ENCODE assay signal across 8 cellular contexts in genomic region chr20:4720121-4720976, GRCh38. TPM values are rescaled to one million over a fixed set of nuclear protein-coding genes. Genes with fewer than 3 reads are reported as not detected.
DNase-seq lines count a peak whose midpoint lies in the region; ATAC-seq and TF ChIP-seq lines count a peak whose summit lies in the region.

No MANE protein-coding gene starts in this region.

- H3K4me1 ChIP-seq in KMS-11 (ENCODE audit: low read depth, poor library complexity, severe bottlenecking) (peaks cover 7% of the 10 kb centered on the region), ovary (ENCODE audit: insufficient read depth) (peaks cover 2% of the 10 kb centered on the region), thyroid gland (peaks cover 0 to 4% of the 10 kb centered on the region in 2 donors)

- no peaks in the 10 kb centered on the region for H3K79me2 ChIP-seq in KMS-11 (ENCODE audit: insufficient read depth, low read depth)

- peak; percentile 61 for TF ChIP-seq CTCF in KMS-11 (conservative IDR thresholded peaks at IDR 0.05; ENCODE audit: low read depth, low read length)
- TF ChIP-seq CTCF in ovary (IDR thresholded peaks at IDR 0.05), result peak; percentile 74 to 77 (median 75)
- TF ChIP-seq CTCF in thyroid gland (IDR thresholded peaks at IDR 0.05), result peak; percentile 44 to 91 (median 67)

- no peaks in the 10 kb centered on the region for H4K20me1 ChIP-seq in KMS-11 (ENCODE audit: insufficient read depth)

- DNase-seq in G401 (ENCODE audit: low spot score) (peak; percentile 88), SK-MEL-5 (ENCODE audit: low read depth, low spot score) (peak; percentile 83), germinal center (ENCODE audit: low spot score) (peak; percentile 95), ovary (peak; percentile 74 to 84 (median 80)), thyroid gland (peak; percentile 64 to 68)
- peak; percentile 70 for DNase-seq in activated naive CD4-positive, alpha-beta T cell treated with Interleukin-2 at 50 U/mL for 16 hours

- H3K9ac ChIP-seq in KMS-11, result no peak overlapping the region

- TF ChIP-seq EP300 in ovary (IDR thresholded peaks at IDR 0.05), result no peak

- intact Hi-C loops in ovary (cut with DNase I) (loop anchor here in 3 of 4 donors (2.0 to 5.0 kb wide), 2 partner anchors 112 to 113 kb away; no protein-coding TSS in a partner anchor), thyroid gland (cut with DNase I) (loop anchor here (2.0 kb wide), 1 partner anchor 114 kb away; no protein-coding TSS in a partner anchor)

- peak; percentile 83 for ATAC-seq in GM21825 (IDR thresholded peaks at IDR 0.05; ENCODE audit: unreplicated experiment)

- 2 to 5% (median 3%) methylated on average over 15 of the region's 15 CpGs for WGBS in ovary, 3 donors
- WGBS in thyroid gland, 2 donors, result 20 to 23% methylated on average over 15 of the region's 15 CpGs

- H3K4me2 ChIP-seq in KMS-11, result 0 out of 2 replicates have a peak overlapping the region, but pooled peaks have one; percentile 42

- no peak for TF ChIP-seq POLR2A in ovary (IDR thresholded peaks at IDR 0.05)
- TF ChIP-seq POLR2A in thyroid gland (IDR thresholded peaks at IDR 0.05), result no peak

- H2AFZ ChIP-seq in KMS-11 (ENCODE audit: low read depth), result peak overlapping the region; percentile 61

- H3K27me3 ChIP-seq in KMS-11 (ENCODE audit: insufficient read depth, low read depth) (no peaks in the 10 kb centered on the region), ovary (no peaks in the 10 kb centered on the region), thyroid gland (no peaks in the 10 kb centered on the region)

- in situ Hi-C loops in G401 (cut with HindIII; ENCODE audit: low sequenced_read_pairs), result no loop called here
- in situ Hi-C loops in SK-MEL-5 (cut with HindIII; ENCODE audit: low pct_unique_long_range_greater_than_20kb, low sequenced_read_pairs), result no loop called here

- H3K9me3 ChIP-seq in ovary (no peaks in the 10 kb centered on the region), thyroid gland (no peaks in the 10 kb centered on the region)

- H3K36me3 ChIP-seq in KMS-11 (ENCODE audit: insufficient read depth) (no peaks in the 10 kb centered on the region), ovary (no peaks in the 10 kb centered on the region), thyroid gland (no peaks in the 10 kb centered on the region)

- H3K27ac ChIP-seq in KMS-11 (no peak overlapping the region), ovary (peak overlapping the region; percentile 50 to 72), thyroid gland (no peak overlapping the region)

- no peak overlapping the region for H3K4me3 ChIP-seq in KMS-11 (IDR thresholded peaks at IDR 0.05; ENCODE audit: insufficient read depth, low read depth, low read length)
- no peak overlapping the region for H3K4me3 ChIP-seq in ovary
- no peak overlapping the region for H3K4me3 ChIP-seq in thyroid gland (replicated peaks in 1 of 3)

RNA-seq across cellular contexts. Expression of gene PRND, which starts 1.4 kb away (rescaled TPM):
- total RNA-seq in G401 (2014; rRNA removed; shearing (Covaris generic)), result not detected in 2 replicates
- total RNA-seq in SK-MEL-5 (2014; rRNA removed; shearing (Covaris generic)), result not detected in 2 replicates
- polyA plus RNA-seq in SK-MEL-5 (2015; cell fraction: cytosol; rRNA removed), result not detected in 2 replicates
- not detected in 2 replicates for polyA plus RNA-seq in SK-MEL-5 (2015; cell fraction: nucleus; rRNA removed)
- total RNA-seq in ovary (under 1 TPM in 4 of 7 donors, not detected in 3; 0.05 to 0.24 (median 0.09) TPM), thyroid gland (1 to 10 TPM in 1 of 4 donors, under 1 TPM in 1, not detected in 2; 0.89 to 2.0 TPM)
- polyA plus RNA-seq in ovary, result under 1 TPM; 0.18 to 0.47 TPM

RNA-seq across cellular contexts. Expression of gene PRNP, which starts 34.1 kb away (rescaled TPM):
- total RNA-seq in G401 (2014; rRNA removed; shearing (Covaris generic)), result 57.6 and 77.4 TPM in 2 replicates
- 120 and 122 TPM in 2 replicates for total RNA-seq in SK-MEL-5 (2014; rRNA removed; shearing (Covaris generic))
- 212 and 251 TPM in 2 replicates for polyA plus RNA-seq in SK-MEL-5 (2015; cell fraction: cytosol; rRNA removed)
- 40.4 and 47.6 TPM in 2 replicates for polyA plus RNA-seq in SK-MEL-5 (2015; cell fraction: nucleus; rRNA removed)
- 100 to 1,000 TPM; 130 to 179 (median 161) TPM for total RNA-seq in ovary
- 100 to 1,000 TPM; 130 to 260 TPM for polyA plus RNA-seq in ovary
- 100 to 1,000 TPM; 108 to 136 (median 121) TPM for total RNA-seq in thyroid gland

Comparison
In these comparisons a context has a peak if more than half of its experiments do, and no peak if none do; other contexts are left out.
1. H3K27ac ChIP-seq: peak in ovary (2 of 2); none in KMS-11 (single experiment) and thyroid gland (0 of 3).
2. Peak in every context shown above with its lines, with median percentiles within 50 percentile points of each other: DNase-seq and CTCF ChIP-seq.